ENCODE assay signal across 8 cellular contexts in genomic region chr19:49468746-49469447, GRCh38. TPM values are rescaled to one million over a fixed set of nuclear protein-coding genes. Genes with fewer than 3 reads are reported as not detected.
DNase-seq lines count a peak whose midpoint lies in the region; ATAC-seq lines count a peak whose summit lies in the region.

No MANE protein-coding gene starts in this region.

- peak overlapping the region; percentile 86 for H3K4me3 Mint-ChIP-seq in activated naive CD8-positive, alpha-beta T cell treated with anti-CD3 and anti-CD28 coated beads, Interleukin-2, amount 10 ng/mL, durations not matched to agents 7 days and 5 days
- H3K4me3 Mint-ChIP-seq in stimulated activated memory B cell treated with anti-CD40 and anti-IgM and Interleukin-4, amounts not matched to agents 10 μg/mL and 1 μg/mL and 100 μg/mL, for 72 hours: peak overlapping the region; percentile 51

- peak; percentile 54 for ATAC-seq in HG03097 (IDR thresholded peaks at IDR 0.05; ENCODE audit: low FRiP score, unreplicated experiment)
- ATAC-seq in activated naive CD8-positive, alpha-beta T cell treated with anti-CD3 and anti-CD28 coated beads, Interleukin-2, amount 10 ng/mL, durations not matched to agents 7 days and 5 days (ENCODE audit: low read depth): peak; percentile 67
- peak; percentile 87 for ATAC-seq in stimulated activated memory B cell treated with anti-CD40 and anti-IgM and Interleukin-4, amounts not matched to agents 10 μg/mL and 1 μg/mL and 100 μg/mL, for 72 hours

- H3K27ac Mint-ChIP-seq in activated naive CD8-positive, alpha-beta T cell treated with anti-CD3 and anti-CD28 coated beads, Interleukin-2, amount 10 ng/mL, durations not matched to agents 7 days and 5 days: peak overlapping the region; percentile 99
- peak overlapping the region; percentile 86 for H3K27ac Mint-ChIP-seq in stimulated activated memory B cell treated with anti-CD40 and anti-IgM and Interleukin-4, amounts not matched to agents 10 μg/mL and 1 μg/mL and 100 μg/mL, for 72 hours

- POLR2A ChIA-PET in activated naive CD8-positive, alpha-beta T cell treated with anti-CD3 and anti-CD28 coated beads, Interleukin-2, amount 10 ng/mL, durations not matched to agents 7 days and 5 days (lab: Charles Lee): interaction anchor here (0.5 to 6.8 kb wide), 8 partner anchors 10 to 170 kb away, joined by 3 to 128 read pairs (median 4); partner anchors contain the start of genes ALDH16A1, PIH1D1, RPS11 and SLC17A7

- peaks cover 37% of the 10 kb centered on the region for H3K4me1 Mint-ChIP-seq in activated naive CD8-positive, alpha-beta T cell treated with anti-CD3 and anti-CD28 coated beads, Interleukin-2, amount 10 ng/mL, durations not matched to agents 7 days and 5 days
- H3K4me1 Mint-ChIP-seq in stimulated activated memory B cell treated with anti-CD40 and anti-IgM and Interleukin-4, amounts not matched to agents 10 μg/mL and 1 μg/mL and 100 μg/mL, for 72 hours: peaks cover 42% of the 10 kb centered on the region

- DNase-seq in NCI-H2196 (lab: John Stamatoyannopoulos, UW; ENCODE audit: unreplicated experiment) (peak; percentile 47), NCI-H2196 treated with DMSO at 0.1 percent for 48 hours (lab: John Stamatoyannopoulos, UW; ENCODE audit: unreplicated experiment) (no peak), SKM-1 treated with dmso at 0.1 percent for 144 hours (lab: John Stamatoyannopoulos, UW; ENCODE audit: unreplicated experiment) (peak; percentile 69), iPS-NIHi7 (ENCODE audit: extremely low spot score) (peak; percentile 82), hepatic stellate cell (ENCODE audit: low spot score) (no peak)
- peak; percentile 87 for DNase-seq in activated naive CD8-positive, alpha-beta T cell treated with anti-CD3 and anti-CD28 coated beads, Interleukin-2, amount 10 ng/mL, durations not matched to agents 7 days and 5 days

- peaks cover 3% of the 10 kb centered on the region for H3K36me3 Mint-ChIP-seq in activated naive CD8-positive, alpha-beta T cell treated with anti-CD3 and anti-CD28 coated beads, Interleukin-2, amount 10 ng/mL, durations not matched to agents 7 days and 5 days
- H3K36me3 Mint-ChIP-seq in stimulated activated memory B cell treated with anti-CD40 and anti-IgM and Interleukin-4, amounts not matched to agents 10 μg/mL and 1 μg/mL and 100 μg/mL, for 72 hours: peaks cover 29% of the 10 kb centered on the region

- H3K9me3 Mint-ChIP-seq in activated naive CD8-positive, alpha-beta T cell treated with anti-CD3 and anti-CD28 coated beads, Interleukin-2, amount 10 ng/mL, durations not matched to agents 7 days and 5 days: no peaks in the 10 kb centered on the region
- no peaks in the 10 kb centered on the region for H3K9me3 Mint-ChIP-seq in stimulated activated memory B cell treated with anti-CD40 and anti-IgM and Interleukin-4, amounts not matched to agents 10 μg/mL and 1 μg/mL and 100 μg/mL, for 72 hours

- no peaks in the 10 kb centered on the region for H3K27me3 Mint-ChIP-seq in activated naive CD8-positive, alpha-beta T cell treated with anti-CD3 and anti-CD28 coated beads, Interleukin-2, amount 10 ng/mL, durations not matched to agents 7 days and 5 days
- H3K27me3 Mint-ChIP-seq in stimulated activated memory B cell treated with anti-CD40 and anti-IgM and Interleukin-4, amounts not matched to agents 10 μg/mL and 1 μg/mL and 100 μg/mL, for 72 hours: no peaks in the 10 kb centered on the region

RNA-seq across cellular contexts. Expression of gene FLT3LG, which starts 5.1 kb away (rescaled TPM):
- 100 to 1,000 TPM; 250 to 282 TPM for total RNA-seq in activated naive CD8-positive, alpha-beta T cell treated with anti-CD3 and anti-CD28 coated beads, Interleukin-2, amount 10 ng/mL, durations not matched to agents 7 days and 5 days

RNA-seq across cellular contexts. Expression of gene ALDH16A1, which starts 15.9 kb away (rescaled TPM):
- 10 to 100 TPM; 41.8 to 42.9 TPM for total RNA-seq in activated naive CD8-positive, alpha-beta T cell treated with anti-CD3 and anti-CD28 coated beads, Interleukin-2, amount 10 ng/mL, durations not matched to agents 7 days and 5 days

RNA-seq across cellular contexts. Expression of gene PIH1D1, which starts 17.3 kb away (rescaled TPM):
- total RNA-seq in activated naive CD8-positive, alpha-beta T cell treated with anti-CD3 and anti-CD28 coated beads, Interleukin-2, amount 10 ng/mL, durations not matched to agents 7 days and 5 days: 100 to 1,000 TPM; 143 to 148 TPM

RNA-seq across cellular contexts. Expression of gene RPL13A, which starts 18.5 kb away (rescaled TPM):
- total RNA-seq in activated naive CD8-positive, alpha-beta T cell treated with anti-CD3 and anti-CD28 coated beads, Interleukin-2, amount 10 ng/mL, durations not matched to agents 7 days and 5 days: 1,000 to 10,000 TPM; 2,936 to 3,173 TPM

RNA-seq across cellular contexts. Expression of gene RPS11, which starts 27.3 kb away (rescaled TPM):
- total RNA-seq in activated naive CD8-positive, alpha-beta T cell treated with anti-CD3 and anti-CD28 coated beads, Interleukin-2, amount 10 ng/mL, durations not matched to agents 7 days and 5 days: 1,000 to 10,000 TPM; 2,412 to 2,445 TPM

Comparison
In these comparisons a context has a peak if more than half of its experiments do, and no peak if none do; other contexts are left out.
1. DNase-seq: peak in NCI-H2196 (single experiment), SKM-1 treated with dmso at 0.1 percent for 144 hours (single experiment), activated naive CD8-positive, alpha-beta T cell treated with anti-CD3 and anti-CD28 coated beads, Interleukin-2, amount 10 ng/mL, durations not matched to agents 7 days and 5 days (single experiment) and iPS-NIHi7 (single experiment); none in NCI-H2196 treated with DMSO at 0.1 percent for 48 hours (single experiment) and hepatic stellate cell (single experiment).
2. Peak in every context shown above with its lines, with median percentiles within 50 percentile points of each other: ATAC-seq.